In the genomic region with DNA sequence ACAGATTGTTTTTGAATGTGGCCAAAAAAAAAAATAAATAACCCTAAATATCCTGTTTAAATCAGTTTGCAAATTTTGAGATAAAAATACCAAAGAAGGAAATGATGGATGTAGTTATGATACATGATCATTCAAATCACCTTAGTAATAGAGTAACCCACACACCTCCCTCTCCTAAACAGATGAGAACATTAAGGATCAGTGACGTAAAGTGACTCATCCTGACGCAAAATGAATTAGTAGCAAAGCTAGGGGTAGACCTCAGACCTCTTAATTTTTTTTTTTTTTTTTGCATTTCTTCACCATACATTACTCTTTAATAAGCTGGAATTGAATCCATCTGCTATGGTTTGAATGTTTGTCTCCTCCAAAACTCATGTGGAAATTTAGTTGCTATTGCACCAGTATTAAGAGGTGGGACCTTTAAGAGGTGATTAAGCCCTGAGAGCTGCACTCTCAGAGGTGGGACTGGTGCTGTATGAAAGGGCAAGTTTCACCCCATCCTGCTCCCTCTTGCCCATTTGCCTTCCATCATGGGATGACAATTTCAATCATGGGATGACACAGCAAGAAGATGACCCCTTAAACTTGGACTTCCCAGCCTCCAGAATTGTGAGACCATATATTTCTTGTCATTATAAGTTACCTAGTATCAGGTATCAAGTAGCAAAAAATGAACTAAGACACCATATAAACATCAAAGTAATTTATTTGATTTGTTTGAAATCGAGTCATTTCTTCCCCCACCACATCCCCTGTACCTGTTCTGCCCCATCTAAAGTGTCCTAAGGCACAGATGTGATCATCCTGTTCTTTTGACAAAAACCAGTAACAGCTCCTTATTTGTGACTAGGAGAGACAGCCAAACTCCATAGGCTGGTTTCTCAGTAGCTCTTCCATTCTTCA, we compare ENCODE assay signal across 1 cellular context.
TF ChIP-seq lines count a peak whose summit lies in the region.

No MANE protein-coding gene starts in this region.

TF ChIP-seq in WTC11, 78 proteins besides CTCF, POLR2A, EP300 and RAD21 (continued from another document):
- TF ChIP-seq AR (CRISPR knock-in tag; IDR thresholded peaks at IDR 0.05), result no peak
- no peak for TF ChIP-seq SOX15 (CRISPR knock-in tag; IDR thresholded peaks at IDR 0.05)
- no peak for TF ChIP-seq ZNF425 (CRISPR knock-in tag; conservative IDR thresholded peaks at IDR 0.05)
- TF ChIP-seq JUN (CRISPR knock-in tag; IDR thresholded peaks at IDR 0.05), result no peak
- TF ChIP-seq JAZF1 (CRISPR knock-in tag; IDR thresholded peaks at IDR 0.05), result no peak
- TF ChIP-seq FOXK1 (CRISPR knock-in tag; IDR thresholded peaks at IDR 0.05), result no peak
